Comparison of ENCODE assay signal across 8 cellular contexts in the genomic region with DNA sequence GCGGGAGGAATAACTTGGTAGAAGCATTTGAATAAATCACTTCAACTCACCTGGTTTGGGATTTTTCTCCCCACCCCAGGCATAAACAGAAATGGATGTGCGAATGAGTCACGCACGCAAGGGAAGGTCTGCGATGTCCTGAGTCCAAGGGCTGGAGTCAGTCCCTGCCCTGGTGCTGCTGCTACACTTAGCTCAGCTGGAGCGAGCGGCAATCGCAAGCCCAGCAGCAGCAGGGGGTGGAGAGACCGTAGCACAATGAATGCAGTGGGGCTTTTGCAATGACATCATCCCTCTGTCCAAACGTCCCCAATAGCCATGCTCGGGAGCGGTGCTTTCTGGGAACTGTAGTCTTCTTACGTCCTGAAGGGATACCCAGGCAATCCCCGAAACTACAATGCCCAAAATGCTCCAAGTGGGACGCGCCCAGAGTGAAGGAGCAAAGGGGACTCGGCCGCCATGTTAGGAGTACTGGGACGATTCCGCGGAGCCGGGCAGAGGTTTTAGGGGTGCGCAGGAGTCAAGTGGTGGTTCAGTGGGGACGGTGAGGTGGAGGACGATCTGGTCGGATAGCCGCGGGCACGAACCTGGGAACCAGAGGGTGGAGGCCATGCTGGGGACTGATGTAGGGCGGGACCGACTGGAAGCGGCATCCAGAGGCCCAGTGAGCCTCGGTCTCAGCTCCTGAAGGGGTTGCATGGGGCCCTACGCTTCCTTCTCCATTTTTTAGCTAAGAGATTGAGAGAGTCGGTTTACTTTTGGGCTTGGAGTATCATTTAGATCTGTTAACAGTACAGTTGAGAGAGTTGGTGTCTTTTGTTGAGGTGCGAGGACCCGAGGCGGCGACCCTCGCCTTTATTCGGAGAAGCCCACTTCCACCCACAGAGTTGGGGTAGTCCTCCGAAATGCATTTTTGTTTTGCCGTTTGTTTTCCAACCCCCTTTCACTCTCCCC. TPM values are rescaled to one million over a fixed set of nuclear protein-coding genes. Genes with fewer than 3 reads are reported as not detected.
DNase-seq lines count a peak whose midpoint lies in the region; TF ChIP-seq lines count a peak whose summit lies in the region.

A gene with protein sequence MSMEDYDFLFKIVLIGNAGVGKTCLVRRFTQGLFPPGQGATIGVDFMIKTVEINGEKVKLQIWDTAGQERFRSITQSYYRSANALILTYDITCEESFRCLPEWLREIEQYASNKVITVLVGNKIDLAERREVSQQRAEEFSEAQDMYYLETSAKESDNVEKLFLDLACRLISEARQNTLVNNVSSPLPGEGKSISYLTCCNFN (minus strand): TSS at position 257 of the 951 bp plus-strand sequence. CDS start 74,581 bp downstream, outside the sequence.

- H3K36me3 Mint-ChIP-seq in HFFc6 (ENCODE audit: low read depth) = peaks cover 4% of the 10 kb centered on the region; the same call in 1 of the 2 replicates
- peaks cover 29% of the 10 kb centered on the region for H3K36me3 Mint-ChIP-seq in activated naive CD4-positive, alpha-beta T cell treated with anti-CD3 and anti-CD28 coated beads, Interleukin-2, amount 10 ng/mL, durations not matched to agents 7 days and 5 days

- DNase-seq in GM04504 (ENCODE audit: low read depth) = peak; percentile 100
- DNase-seq in HFFc6 = peak; percentile 100
- peak; percentile 100 for DNase-seq in NAMALWA (ENCODE audit: low spot score)
- DNase-seq in SK-MEL-5 (ENCODE audit: low read depth, low spot score) = peak; percentile 99
- DNase-seq in activated naive CD4-positive, alpha-beta T cell treated with anti-CD3 and anti-CD28 coated beads, Interleukin-2, amount 10 ng/mL, durations not matched to agents 7 days and 5 days = peak; percentile 97
- peak; percentile 99 for DNase-seq in glomerular endothelial cell (ENCODE audit: extremely low read depth, low read depth, low spot score)
- DNase-seq in occipital lobe (lab: John Stamatoyannopoulos, UW) = peak; percentile 99

- no peak for TF ChIP-seq CTCF in HFFc6 (IDR thresholded peaks at IDR 0.05)

- no peak within 1 kb of the TSS for H3K4me3 Mint-ChIP-seq in HFFc6
- no peak within 1 kb of the TSS for H3K4me3 Mint-ChIP-seq in activated naive CD4-positive, alpha-beta T cell treated with anti-CD3 and anti-CD28 coated beads, Interleukin-2, amount 10 ng/mL, durations not matched to agents 7 days and 5 days

- no peaks in the 10 kb centered on the region for H3K27me3 Mint-ChIP-seq in HFFc6 (ENCODE audit: insufficient read depth)
- no peaks in the 10 kb centered on the region for H3K27me3 Mint-ChIP-seq in activated naive CD4-positive, alpha-beta T cell treated with anti-CD3 and anti-CD28 coated beads, Interleukin-2, amount 10 ng/mL, durations not matched to agents 7 days and 5 days

- H3K4me1 Mint-ChIP-seq in HFFc6 (ENCODE audit: low read depth) = peaks cover 41% of the 10 kb centered on the region
- H3K4me1 Mint-ChIP-seq in activated naive CD4-positive, alpha-beta T cell treated with anti-CD3 and anti-CD28 coated beads, Interleukin-2, amount 10 ng/mL, durations not matched to agents 7 days and 5 days = peaks cover 28% of the 10 kb centered on the region

- no peaks in the 10 kb centered on the region for H3K9me3 Mint-ChIP-seq in HFFc6
- no peaks in the 10 kb centered on the region for H3K9me3 Mint-ChIP-seq in activated naive CD4-positive, alpha-beta T cell treated with anti-CD3 and anti-CD28 coated beads, Interleukin-2, amount 10 ng/mL, durations not matched to agents 7 days and 5 days

- CTCF ChIA-PET in activated naive CD4-positive, alpha-beta T cell treated with anti-CD3 and anti-CD28 coated beads, Interleukin-2, amount 10 ng/mL, durations not matched to agents 7 days and 5 days (lab: Charles Lee) = interaction anchor here (0.6 to 1.5 kb wide), 6 partner anchors 15 to 178 kb away, joined by 3 to 7 read pairs (median 3); a partner anchor contains a TSS

- peak within 1 kb of the TSS; percentile 98 for H3K27ac ChIP-seq in temporal lobe (ENCODE audit: low read depth, low read length)

- H3K27ac Mint-ChIP-seq in HFFc6 = no peak within 1 kb of the TSS
- no peak within 1 kb of the TSS for H3K27ac Mint-ChIP-seq in activated naive CD4-positive, alpha-beta T cell treated with anti-CD3 and anti-CD28 coated beads, Interleukin-2, amount 10 ng/mL, durations not matched to agents 7 days and 5 days

- in situ Hi-C loops in SK-MEL-5 (cut with HindIII; ENCODE audit: low pct_unique_long_range_greater_than_20kb, low sequenced_read_pairs) = loop anchor here (25.0 kb wide), 1 partner anchor 110 kb away; no protein-coding TSS in a partner anchor

RNA-seq across cellular contexts. Expression of the gene that starts here (rescaled TPM):
- 10 to 100 TPM; 17.6 to 22.2 (median 19.4) TPM for total RNA-seq in HFFc6 (2021; fragmentation: NEBNext Ultra II Directional; extraction: Animal tissue kit (Norgen Biotek cat#: 25700))
- 3.6 and 4.7 TPM in 2 replicates for total RNA-seq in SK-MEL-5 (2014; rRNA removed; shearing (Covaris generic))
- polyA plus RNA-seq in SK-MEL-5 (2015; cell fraction: cytosol; rRNA removed) = 2.5 and 3.0 TPM in 2 replicates
- 2.7 and 5.8 TPM in 2 replicates for polyA plus RNA-seq in SK-MEL-5 (2015; cell fraction: nucleus; rRNA removed)
- 6.2 and 18.6 TPM in 2 replicates for total RNA-seq in glomerular endothelial cell
- total RNA-seq in occipital lobe = 47.3 TPM
- total RNA-seq in temporal lobe = 42.0 TPM

Comparison
In these comparisons a context has a peak if more than half of its experiments do, and no peak if none do; other contexts are left out.
1. Peak in every context shown above with its lines: DNase-seq and H3K27ac ChIP-seq.